In the genomic region with DNA sequence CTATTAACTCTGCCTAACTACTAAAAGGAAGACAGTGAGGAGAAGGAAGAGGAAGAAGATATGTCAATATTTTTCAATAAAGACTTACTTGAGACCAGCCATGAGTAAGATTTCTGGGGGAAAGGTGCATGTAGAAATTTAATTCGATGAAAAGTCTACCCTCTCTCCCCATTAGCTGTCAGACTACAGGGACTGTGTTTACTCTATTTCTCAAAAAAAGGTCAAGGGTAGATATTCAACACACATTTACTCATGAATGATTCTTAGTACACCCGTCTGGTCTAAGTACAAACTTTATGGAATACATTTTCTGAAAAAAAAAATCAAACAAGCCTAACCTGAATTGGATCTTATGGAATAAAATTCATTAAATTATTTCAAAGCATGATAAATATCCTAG, we compare ENCODE assay signal across 20 cellular contexts. TPM values are rescaled to one million over a fixed set of nuclear protein-coding genes. Genes with fewer than 3 reads are reported as not detected.
DNase-seq lines count a peak whose midpoint lies in the region; ATAC-seq and TF ChIP-seq lines count a peak whose summit lies in the region.
"Had no signal": no experiment of that assay in that cellular context is flagged by ENCODE, and none has a peak within 500 bp of the region (broad histone marks: within the 10 kb centered on the region; RNA-seq: fewer than 3 reads in every experiment).

No MANE protein-coding gene starts in this region.

- H3K27me3 ChIP-seq in CD8-positive, alpha-beta memory T cell (ENCODE audit: insufficient read depth, low read length, poor library complexity, severe bottlenecking) = no peaks in the 10 kb centered on the region
- no peaks in the 10 kb centered on the region for H3K27me3 ChIP-seq in left lung
- H3K27me3 ChIP-seq: upper lobe of left lung had no signal

- no peak overlapping the region for H3K4me3 Mint-ChIP-seq in CD8-positive, alpha-beta memory T cell
- H3K4me3 Mint-ChIP-seq in progenitor cell of endocrine pancreas (ENCODE audit: low read depth) = no peak overlapping the region
- H3K4me3 Mint-ChIP-seq in activated T-helper 1 cell treated with anti-CD3 and anti-CD28 coated beads, Interleukin-12 subunit alpha, Interleukin-12 subunit beta, Interleukin-2, Interleukin-4 antibody, amounts not matched to agents 30 ng/mL and 10 ng/mL and 1 ng/mL, durations not matched to agents 14 hours and 24 hours and 36 hours = no peak overlapping the region
- H3K4me3 Mint-ChIP-seq: activated naive CD8-positive, alpha-beta T cell; activated T-cell treated with anti-CD3 and anti-CD28 coated beads, Interleukin-2, amount 50 U/mL, for 72 hours; stimulated activated naive B cell treated with anti-CD40 and anti-IgM and Interleukin-4, amounts not matched to agents 10 μg/mL and 1 μg/mL and 100 μg/mL, for 72 hours; WTC11 had no signal

- no peaks in the 10 kb centered on the region for H3K4me1 ChIP-seq in CD8-positive, alpha-beta memory T cell (ENCODE audit: insufficient read depth, low read length)
- H3K4me1 ChIP-seq in left lung = peaks cover 66 to 95% of the 10 kb centered on the region in 2 donors
- H3K4me1 ChIP-seq: prostate gland had no signal

- intact Hi-C loops in left lung (cut with DNase I) = no loop called here
- intact Hi-C loops in activated T-helper 1 cell treated with anti-CD3 and anti-CD28 coated beads, Interleukin-12 subunit alpha, Interleukin-12 subunit beta, Interleukin-2, Interleukin-4 antibody, amounts not matched to agents 30 ng/mL and 10 ng/mL and 1 ng/mL, durations not matched to agents 14 hours and 24 hours and 36 hours (cut with micrococcal nuclease) = no loop called here

- H3K27ac Mint-ChIP-seq in CD8-positive, alpha-beta memory T cell = no peak overlapping the region
- H3K27ac Mint-ChIP-seq in progenitor cell of endocrine pancreas = peak overlapping the region; percentile 1
- no peak overlapping the region for H3K27ac Mint-ChIP-seq in activated T-helper 1 cell treated with anti-CD3 and anti-CD28 coated beads, Interleukin-12 subunit alpha, Interleukin-12 subunit beta, Interleukin-2, Interleukin-4 antibody, amounts not matched to agents 30 ng/mL and 10 ng/mL and 1 ng/mL, durations not matched to agents 14 hours and 24 hours and 36 hours
- H3K27ac Mint-ChIP-seq: activated naive CD8-positive, alpha-beta T cell; activated T-cell treated with anti-CD3 and anti-CD28 coated beads, Interleukin-2, amount 50 U/mL, for 72 hours; stimulated activated naive B cell treated with anti-CD40 and anti-IgM and Interleukin-4, amounts not matched to agents 10 μg/mL and 1 μg/mL and 100 μg/mL, for 72 hours; WTC11 had no signal

- H3K4me1 Mint-ChIP-seq in CD8-positive, alpha-beta memory T cell = peaks cover 17 to 42% (median 38%) of the 10 kb centered on the region in 3 donors
- peaks cover 61% of the 10 kb centered on the region for H3K4me1 Mint-ChIP-seq in progenitor cell of endocrine pancreas (ENCODE audit: low read depth)
- H3K4me1 Mint-ChIP-seq in activated T-helper 1 cell treated with anti-CD3 and anti-CD28 coated beads, Interleukin-12 subunit alpha, Interleukin-12 subunit beta, Interleukin-2, Interleukin-4 antibody, amounts not matched to agents 30 ng/mL and 10 ng/mL and 1 ng/mL, durations not matched to agents 14 hours and 24 hours and 36 hours (ENCODE audit: low read depth) = peaks cover 34% of the 10 kb centered on the region

- H3K9me3 ChIP-seq in CD8-positive, alpha-beta memory T cell (ENCODE audit: low read length) = no peaks in the 10 kb centered on the region
- no peaks in the 10 kb centered on the region for H3K9me3 ChIP-seq in left lung
- H3K9me3 ChIP-seq: left ventricle myocardium inferior, prostate gland, upper lobe of left lung had no signal

- H3K36me3 Mint-ChIP-seq in CD8-positive, alpha-beta memory T cell = no peaks in the 10 kb centered on the region
- peaks cover 7% of the 10 kb centered on the region for H3K36me3 Mint-ChIP-seq in progenitor cell of endocrine pancreas (ENCODE audit: insufficient read depth)
- H3K36me3 Mint-ChIP-seq in activated T-helper 1 cell treated with anti-CD3 and anti-CD28 coated beads, Interleukin-12 subunit alpha, Interleukin-12 subunit beta, Interleukin-2, Interleukin-4 antibody, amounts not matched to agents 30 ng/mL and 10 ng/mL and 1 ng/mL, durations not matched to agents 14 hours and 24 hours and 36 hours (ENCODE audit: low read depth) = peaks cover 5% of the 10 kb centered on the region
- H3K36me3 Mint-ChIP-seq: WTC11 had no signal

- peaks cover 0 to 3% of the 10 kb centered on the region in 2 donors for H3K27me3 Mint-ChIP-seq in CD8-positive, alpha-beta memory T cell
- no peaks in the 10 kb centered on the region for H3K27me3 Mint-ChIP-seq in progenitor cell of endocrine pancreas
- peaks cover 2% of the 10 kb centered on the region for H3K27me3 Mint-ChIP-seq in activated T-helper 1 cell treated with anti-CD3 and anti-CD28 coated beads, Interleukin-12 subunit alpha, Interleukin-12 subunit beta, Interleukin-2, Interleukin-4 antibody, amounts not matched to agents 30 ng/mL and 10 ng/mL and 1 ng/mL, durations not matched to agents 14 hours and 24 hours and 36 hours (ENCODE audit: insufficient read depth)
- H3K27me3 Mint-ChIP-seq: activated naive CD8-positive, alpha-beta T cell; stimulated activated naive B cell treated with anti-CD40 and anti-IgM and Interleukin-4, amounts not matched to agents 10 μg/mL and 1 μg/mL and 100 μg/mL, for 72 hours had no signal

- ATAC-seq in left lung (no peak), HG02610 (IDR thresholded peaks at IDR 0.05; ENCODE audit: unreplicated experiment) (no peak)
- ATAC-seq: WTC11 had no signal

- H3K4me3 ChIP-seq in CD8-positive, alpha-beta memory T cell (ENCODE audit: low read length) = no peak overlapping the region
- H3K4me3 ChIP-seq in WI38 (ENCODE audit: low read depth, low read length) (peak overlapping the region; percentile 22; the same call in 1 of the 2 replicates), left lung (no peak overlapping the region)
- H3K4me3 ChIP-seq: left ventricle myocardium inferior, prostate gland, upper lobe of left lung had no signal

- POLR2A ChIA-PET in CD8-positive, alpha-beta memory T cell (lab: Charles Lee) = no interaction called here

- DNase-seq in CD8-positive, alpha-beta memory T cell = no peak
- DNase-seq in left lung (no peak), progenitor cell of endocrine pancreas (ENCODE audit: low spot score, unreplicated experiment) (no peak), NCI-H1694 (lab: John Stamatoyannopoulos, UW) (no peak), NCI-H1092 treated with DMSO at 0.1 percent for 48 hours (lab: John Stamatoyannopoulos, UW) (no peak)
- DNase-seq in activated T-helper 1 cell treated with anti-CD3 and anti-CD28 coated beads, Interleukin-12 subunit alpha, Interleukin-12 subunit beta, Interleukin-2, Interleukin-4 antibody, amounts not matched to agents 30 ng/mL and 10 ng/mL and 1 ng/mL, durations not matched to agents 14 hours and 24 hours and 36 hours (ENCODE audit: low spot score) = no peak
- DNase-seq: activated CD8-positive, alpha-beta memory T cell treated with anti-CD3 and anti-CD28 coated beads for 24 hours; activated T-cell treated with anti-CD3 and anti-CD28 coated beads, Interleukin-2, amount 50 U/mL, for 72 hours; left ventricle myocardium inferior; NCI-H2081 treated with DMSO at 0.1 percent for 48 hours; NCI-H524; SHP77 treated with DMSO at 0.1 percent for 48 hours; stimulated activated naive B cell treated with anti-CD40 and anti-IgM and Interleukin-4, amounts not matched to agents 10 μg/mL and 1 μg/mL and 100 μg/mL, for 72 hours; T-helper 2 cell had no signal

- H3K36me3 ChIP-seq in CD8-positive, alpha-beta memory T cell (ENCODE audit: insufficient read depth, low read length) = no peaks in the 10 kb centered on the region
- no peaks in the 10 kb centered on the region for H3K36me3 ChIP-seq in left lung
- H3K36me3 ChIP-seq: left ventricle myocardium inferior, prostate gland, upper lobe of left lung had no signal

- CTCF ChIA-PET in CD8-positive, alpha-beta memory T cell (lab: Charles Lee) = no interaction called here

- peak overlapping the region; percentile 20 for H3K27ac ChIP-seq in CD8-positive, alpha-beta memory T cell (ENCODE audit: low read depth, low read length)
- peak overlapping the region; percentile 45 to 68 for H3K27ac ChIP-seq in left lung
- H3K27ac ChIP-seq: left ventricle myocardium inferior, prostate gland had no signal

- no peak for TF ChIP-seq CTCF in WI38 (IDR thresholded peaks at IDR 0.05; ENCODE audit: low read depth, low read length)
- no peak for TF ChIP-seq CTCF in left lung (IDR thresholded peaks at IDR 0.05)
- TF ChIP-seq CTCF in progenitor cell of endocrine pancreas (IDR thresholded peaks at IDR 0.05; ENCODE audit: unreplicated experiment) = no peak

- H3K9me3 Mint-ChIP-seq in CD8-positive, alpha-beta memory T cell = no peaks in the 10 kb centered on the region
- H3K9me3 Mint-ChIP-seq in progenitor cell of endocrine pancreas (ENCODE audit: low read depth) = no peaks in the 10 kb centered on the region
- H3K9me3 Mint-ChIP-seq in activated T-helper 1 cell treated with anti-CD3 and anti-CD28 coated beads, Interleukin-12 subunit alpha, Interleukin-12 subunit beta, Interleukin-2, Interleukin-4 antibody, amounts not matched to agents 30 ng/mL and 10 ng/mL and 1 ng/mL, durations not matched to agents 14 hours and 24 hours and 36 hours = no peaks in the 10 kb centered on the region
- H3K9me3 Mint-ChIP-seq: activated T-cell treated with anti-CD3 and anti-CD28 coated beads, Interleukin-2, amount 50 U/mL, for 72 hours; WTC11 had no signal

RNA-seq across cellular contexts. Expression of gene TSPAN3, which starts 6.8 kb away (rescaled TPM):
- total RNA-seq in CD8-positive, alpha-beta memory T cell = 10 to 100 TPM; 59.3 to 60.5 TPM
- polyA plus RNA-seq in CD8-positive, alpha-beta memory T cell = 45.2 TPM
- total RNA-seq in left lung (100 to 1,000 TPM; 385 to 645 TPM), progenitor cell of endocrine pancreas (337 and 352 TPM in 2 replicates)
- 41.5 and 41.6 TPM in 2 replicates for total RNA-seq in activated T-helper 1 cell treated with anti-CD3 and anti-CD28 coated beads, Interleukin-12 subunit alpha, Interleukin-12 subunit beta, Interleukin-2, Interleukin-4 antibody, amounts not matched to agents 30 ng/mL and 10 ng/mL and 1 ng/mL, durations not matched to agents 14 hours and 24 hours and 36 hours
